In the genomic region with DNA sequence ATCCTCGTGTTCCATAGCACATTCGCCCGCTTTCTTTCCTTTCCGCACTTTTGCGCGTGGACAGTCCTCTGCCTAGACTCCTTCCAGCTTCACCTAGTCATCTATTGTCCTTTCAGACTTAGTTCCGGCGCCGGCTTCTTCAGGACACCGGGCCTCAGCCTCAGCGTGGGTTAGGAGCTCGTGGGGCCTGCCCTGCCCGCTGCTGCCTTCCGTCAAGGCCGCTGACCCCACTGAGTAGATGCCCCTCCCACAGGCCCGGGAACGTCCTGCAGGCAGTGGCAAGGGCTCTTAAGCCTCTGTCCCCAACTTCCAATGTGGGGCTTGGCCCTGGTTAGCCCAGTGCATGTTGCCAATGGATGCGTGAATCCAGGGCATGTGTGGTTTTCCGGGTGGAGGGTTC, we compare ENCODE assay signal across 24 cellular contexts. TPM values are rescaled to one million over a fixed set of nuclear protein-coding genes. Genes with fewer than 3 reads are reported as not detected.
DNase-seq lines count a peak whose midpoint lies in the region; ATAC-seq and TF ChIP-seq lines count a peak whose summit lies in the region.
"Had no signal": no experiment of that assay in that cellular context is flagged by ENCODE, and none has a peak within 500 bp of the region (broad histone marks: within the 10 kb centered on the region; RNA-seq: fewer than 3 reads in every experiment).

No MANE protein-coding gene starts in this region.

- BruUV-seq in mammary epithelial cell (replicated peaks; lab: Mats Ljungman, UMichigan) = no TSS peak

- H3K27ac ChIP-seq in breast epithelium = no peak overlapping the region
- no peak overlapping the region for H3K27ac ChIP-seq in mammary epithelial cell (ENCODE audit: insufficient read depth, low read depth, low read length)
- no peak overlapping the region for H3K27ac ChIP-seq in fibroblast of lung (ENCODE audit: insufficient read depth, low read length)

- no peak overlapping the region for H2AFZ ChIP-seq in mammary epithelial cell (ENCODE audit: low read depth, low read length)
- H2AFZ ChIP-seq in fibroblast of lung (ENCODE audit: low read length) = no peak overlapping the region

- no peak for TF ChIP-seq POLR2A in breast epithelium (IDR thresholded peaks at IDR 0.05)

- no peak overlapping the region for H3K9ac ChIP-seq in mammary epithelial cell (ENCODE audit: insufficient read depth, low read length)
- no peak overlapping the region for H3K9ac ChIP-seq in fibroblast of lung (ENCODE audit: insufficient read depth, low read length)

- dilution Hi-C loops in mammary epithelial cell (cut with HindIII; ENCODE audit: low sequenced_read_pairs) = no loop called here

- peaks cover 10% of the 10 kb centered on the region for H3K4me1 Mint-ChIP-seq in neural crest cell
- H3K4me1 Mint-ChIP-seq: central memory CD8-positive, alpha-beta T cell had no signal

- H3K4me3 ChIP-seq in breast epithelium (peak overlapping the region in 2 of 3 donors; percentile 10 to 46), mammary epithelial cell (replicated peaks in 1 of 3; ENCODE audit: insufficient read depth in 1 of 3, low read depth in 2 of 3, low read length in 3 of 3) (no peak overlapping the region), fibroblast of lung (replicated peaks in 1 of 4; ENCODE audit: control extremely low read depth in 1 of 4, insufficient read depth in 1 of 4, low read depth in 3 of 4, low read length in 4 of 4) (no peak overlapping the region)

- TF ChIP-seq CTCF in breast epithelium (IDR thresholded peaks at IDR 0.05) (no peak), mammary epithelial cell (conservative IDR thresholded peaks at IDR 0.05 in 1 of 2, IDR thresholded peaks at IDR 0.05 in 1 of 2; ENCODE audit: extremely low read depth in 1 of 2, insufficient read depth in 1 of 2, low read depth in 1 of 2, low read length in 2 of 2) (no peak), fibroblast of lung (conservative IDR thresholded peaks at IDR 0.05 in 1 of 2, IDR thresholded peaks at IDR 0.05 in 1 of 2; ENCODE audit: low read depth in 1 of 2, low read length in 2 of 2) (no peak), neural crest cell (conservative IDR thresholded peaks at IDR 0.05) (no peak), GM13977 (IDR thresholded peaks at IDR 0.05; ENCODE audit: extremely low read depth, insufficient read depth, missing control alignments) (no peak)

- ATAC-seq in HG03039 (IDR thresholded peaks at IDR 0.05; ENCODE audit: unreplicated experiment) = no peak
- ATAC-seq: activated CD8-positive, alpha-beta T cell treated with anti-CD3 and anti-CD28 coated beads for 36 hours; naive thymus-derived CD8-positive, alpha-beta T cell; stimulated activated effector memory CD8-positive, alpha-beta T cell treated with anti-CD3 and anti-CD28 coated beads, Interleukin-12 subunit alpha, Interleukin-12 subunit beta, amount 100 ng/mL, for 72 hours had no signal

- H3K4me3 Mint-ChIP-seq in neural crest cell = peak overlapping the region; percentile 9
- H3K4me3 Mint-ChIP-seq: activated CD8-positive, alpha-beta T cell treated with anti-CD3 and anti-CD28 coated beads for 36 hours; central memory CD8-positive, alpha-beta T cell; memory B cell; naive thymus-derived CD8-positive, alpha-beta T cell; stimulated activated effector memory CD8-positive, alpha-beta T cell treated with anti-CD3 and anti-CD28 coated beads, Interleukin-12 subunit alpha, Interleukin-12 subunit beta, amount 100 ng/mL, for 72 hours had no signal

- in situ Hi-C loops in mammary epithelial cell (cut with MboI; ENCODE audit: low sequenced_read_pairs in 2 of 2) = no loop called here
- in situ Hi-C loops in ACHN (cut with HindIII; ENCODE audit: low pct_ligation_motif_present, low pct_unique_long_range_greater_than_20kb, low sequenced_read_pairs) = loop anchor here (25.0 kb wide), 1 partner anchor 292 kb away; no protein-coding TSS in a partner anchor
- in situ Hi-C loops in GM13977 (cut with MboI; ENCODE audit: low pct_unique_long_range_greater_than_20kb, low sequenced_read_pairs, unreplicated experiment) = no loop called here

- H3K4me2 ChIP-seq in mammary epithelial cell (ENCODE audit: insufficient read depth, low read depth, low read length) (no peak overlapping the region), fibroblast of lung (ENCODE audit: extremely low read depth, insufficient read depth, low read length) (peak overlapping the region; percentile 56)

- H3K4me1 ChIP-seq in breast epithelium (no peaks in the 10 kb centered on the region), mammary epithelial cell (ENCODE audit: insufficient read depth, low read length) (no peaks in the 10 kb centered on the region), fibroblast of lung (ENCODE audit: control insufficient read depth, extremely low read depth, insufficient read depth, low read length) (peaks cover 2% of the 10 kb centered on the region)

- H4K20me1 ChIP-seq in mammary epithelial cell (ENCODE audit: insufficient read depth, low read length) = no peaks in the 10 kb centered on the region
- no peaks in the 10 kb centered on the region for H4K20me1 ChIP-seq in fibroblast of lung (ENCODE audit: control insufficient read depth, extremely low read depth, insufficient read depth, low read length)

- CTCF ChIA-PET in mammary epithelial cell (lab: Charles Lee; ENCODE audit: low non-redundant PET) = no interaction called here

- no peaks in the 10 kb centered on the region for H3K27me3 Mint-ChIP-seq in neural crest cell (ENCODE audit: low read depth)
- H3K27me3 Mint-ChIP-seq: activated CD8-positive, alpha-beta T cell treated with anti-CD3 and anti-CD28 coated beads for 36 hours; central memory CD8-positive, alpha-beta T cell; naive thymus-derived CD8-positive, alpha-beta T cell had no signal

- intact Hi-C loops in breast epithelium (cut with DNase I; ENCODE audit: low total_unique reads) = no loop called here
- intact Hi-C loops in mammary epithelial cell (cut with micrococcal nuclease) = loop anchor here (2.0 kb wide), 1 partner anchor 192 kb away; no protein-coding TSS in a partner anchor

- H3K9me3 ChIP-seq in breast epithelium (no peaks in the 10 kb centered on the region), mammary epithelial cell (replicated peaks; ENCODE audit: insufficient read depth, low read length) (no peaks in the 10 kb centered on the region), fibroblast of lung (ENCODE audit: control insufficient read depth, insufficient read depth, low read depth, low read length) (no peaks in the 10 kb centered on the region)

- no peaks in the 10 kb centered on the region for H3K9me3 Mint-ChIP-seq in neural crest cell
- H3K9me3 Mint-ChIP-seq: activated CD8-positive, alpha-beta T cell treated with anti-CD3 and anti-CD28 coated beads for 36 hours; central memory CD8-positive, alpha-beta T cell; memory B cell; naive thymus-derived CD8-positive, alpha-beta T cell; stimulated activated effector memory CD8-positive, alpha-beta T cell treated with anti-CD3 and anti-CD28 coated beads, Interleukin-12 subunit alpha, Interleukin-12 subunit beta, amount 100 ng/mL, for 72 hours had no signal

- 75% methylated on average over 14 of the region's 19 CpGs for WGBS in mammary epithelial cell (ENCODE audit: low coverage, missing lambda C conversion rate)

- DNase-seq in breast epithelium (ENCODE audit: low spot score in 2 of 2) = no peak
- DNase-seq in mammary epithelial cell = no peak
- no peak for DNase-seq in fibroblast of lung (ENCODE audit: low read depth in 2 of 2)
- no peak for DNase-seq in neural crest cell (ENCODE audit: low read depth, low spot score)
- no peak for DNase-seq in NOMO-1 treated with dmso at 0.1 percent for 144 hours (lab: John Stamatoyannopoulos, UW; ENCODE audit: unreplicated experiment)
- no peak for DNase-seq in ACHN
- no peak for DNase-seq in GM13977 (ENCODE audit: low spot score)
- DNase-seq: activated CD8-positive, alpha-beta T cell treated with anti-CD3 and anti-CD28 coated beads for 36 hours; activated gamma-delta T cell treated with Interleukin-2 at 50 U/mL for 16 hours; activated T-cell treated with anti-CD3 and anti-CD28 coated beads, Interleukin-2, amount 50 U/mL, for 1 hour; amniotic stem cell; effector CD4-positive, alpha-beta T cell; GDM1; naive thymus-derived CD8-positive, alpha-beta T cell; stimulated activated CD4-positive, alpha-beta T cell treated with anti-CD3 and anti-CD28 coated beads, Interleukin-2, amount 100 ng/mL, for 24 hours; SW 1271 had no signal

- H3K79me2 ChIP-seq in mammary epithelial cell (ENCODE audit: insufficient read depth, low read length) (no peaks in the 10 kb centered on the region), fibroblast of lung (ENCODE audit: control insufficient read depth, insufficient read depth, low read length) (no peaks in the 10 kb centered on the region)

- no peaks in the 10 kb centered on the region for H3K36me3 Mint-ChIP-seq in neural crest cell (ENCODE audit: low read depth)
- H3K36me3 Mint-ChIP-seq: memory B cell; naive thymus-derived CD8-positive, alpha-beta T cell; stimulated activated effector memory CD8-positive, alpha-beta T cell treated with anti-CD3 and anti-CD28 coated beads, Interleukin-12 subunit alpha, Interleukin-12 subunit beta, amount 100 ng/mL, for 72 hours had no signal

- H3K36me3 ChIP-seq in breast epithelium = no peaks in the 10 kb centered on the region
- H3K36me3 ChIP-seq in mammary epithelial cell (ENCODE audit: insufficient read depth, low read length) = no peaks in the 10 kb centered on the region
- no peaks in the 10 kb centered on the region for H3K36me3 ChIP-seq in fibroblast of lung (ENCODE audit: control insufficient read depth, insufficient read depth, low read length)

- no peak overlapping the region for H3K27ac Mint-ChIP-seq in neural crest cell (ENCODE audit: unreplicated experiment)
- H3K27ac Mint-ChIP-seq: activated CD8-positive, alpha-beta T cell treated with anti-CD3 and anti-CD28 coated beads for 36 hours; memory B cell; naive thymus-derived CD8-positive, alpha-beta T cell; stimulated activated effector memory CD8-positive, alpha-beta T cell treated with anti-CD3 and anti-CD28 coated beads, Interleukin-12 subunit alpha, Interleukin-12 subunit beta, amount 100 ng/mL, for 72 hours had no signal

- H3K27me3 ChIP-seq in breast epithelium (no peaks in the 10 kb centered on the region), mammary epithelial cell (ENCODE audit: insufficient read depth, low read length) (no peaks in the 10 kb centered on the region), fibroblast of lung (ENCODE audit: control insufficient read depth, insufficient read depth, low read length) (peaks cover 3% of the 10 kb centered on the region)

RNA-seq across cellular contexts. Expression of gene DMRTB1, which starts 11.4 kb away (rescaled TPM):
- total RNA-seq in breast epithelium (not detected), mammary epithelial cell (not detected), fibroblast of lung (not detected in 2 replicates), neural crest cell (not detected in 2 replicates)
- polyA plus RNA-seq in mammary epithelial cell (not detected), fibroblast of lung (not detected in 2 replicates)
- polyA minus RNA-seq in mammary epithelial cell (not detected), fibroblast of lung (ENCODE audit: low replicate concordance) (not detected in 2 replicates)
- not detected in 2 replicates for polyA plus RNA-seq in fibroblast of lung (2012)
- total RNA-seq: activated CD8-positive, alpha-beta T cell treated with anti-CD3 and anti-CD28 coated beads for 36 hours; frontal cortex; naive thymus-derived CD8-positive, alpha-beta T cell; OCI-LY7; temporal lobe had no signal
- polyA plus RNA-seq: keratinocyte; naive thymus-derived CD8-positive, alpha-beta T cell had no signal

Comparison
In these comparisons a context has a peak if more than half of its experiments do, and no peak if none do; other contexts are left out.
1. H3K4me3 ChIP-seq: peak in breast epithelium (2 of 3); none in mammary epithelial cell (0 of 3) and fibroblast of lung (0 of 4).